9 cellular contexts compared by ENCODE assay signal in the genomic region with DNA sequence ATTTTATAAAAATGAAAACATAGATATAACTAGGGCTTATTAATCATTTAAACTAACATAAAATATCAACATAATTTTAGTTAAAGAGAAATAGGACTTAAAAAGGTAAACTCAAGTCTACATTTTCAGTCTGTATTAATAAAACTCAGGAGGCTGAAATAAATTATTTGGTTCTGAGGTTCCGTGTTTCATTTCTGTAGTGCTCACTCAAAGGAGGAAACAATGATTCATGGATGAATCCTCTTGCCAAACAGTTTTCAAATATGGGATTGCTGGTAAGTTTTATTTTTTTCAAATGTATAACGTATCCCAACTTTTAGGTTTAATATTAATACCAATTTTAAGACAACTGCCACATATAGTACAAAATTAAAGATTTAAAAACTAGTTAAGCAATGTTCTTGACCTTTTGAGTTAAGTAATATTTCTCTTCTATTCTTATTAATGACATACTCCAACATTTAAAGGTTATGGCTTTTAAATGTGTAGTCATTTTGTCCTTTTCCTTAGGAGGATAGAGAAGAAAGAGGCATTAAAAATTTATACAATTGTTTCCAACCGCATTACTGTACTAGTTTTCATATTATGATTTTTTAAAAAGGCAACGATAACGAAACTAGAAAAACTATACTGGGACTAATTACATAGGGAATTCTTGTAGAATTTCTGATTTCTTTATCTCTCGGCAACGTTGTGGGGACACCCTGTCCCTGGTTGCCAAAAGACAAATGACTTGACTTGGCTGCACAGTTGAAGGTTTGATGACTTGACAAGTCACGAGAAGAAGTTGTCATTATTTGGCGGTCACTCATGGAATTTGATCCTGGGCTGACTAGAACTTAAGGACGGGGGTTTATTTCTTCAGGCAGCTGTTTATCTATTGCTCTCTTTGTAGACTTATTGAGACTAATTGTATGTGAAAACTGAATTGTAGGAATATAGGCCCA.
DNase-seq lines count a peak whose midpoint lies in the region; ATAC-seq and TF ChIP-seq lines count a peak whose summit lies in the region.
"Had no signal": no experiment of that assay in that cellular context is flagged by ENCODE, and none has a peak within 500 bp of the region (broad histone marks: within the 10 kb centered on the region; RNA-seq: fewer than 3 reads in every experiment).

No MANE protein-coding gene starts in this region.

- H3K36me3 ChIP-seq in SU-DHL-6 (ENCODE audit: low read length) (peaks cover 7% of the 10 kb centered on the region; the same call in 1 of the 2 replicates), SJCRH30 (peaks cover 11% of the 10 kb centered on the region)

- H3K36me3 Mint-ChIP-seq in Calu3 (ENCODE audit: insufficient read depth, unreplicated experiment), result peaks cover 19% of the 10 kb centered on the region

- H3K4me1 ChIP-seq in SJCRH30, result no peaks in the 10 kb centered on the region

- DNase-seq in Calu3 (no peak), fibroblast of mammary gland (ENCODE audit: low read depth) (peak; percentile 73), pulmonary artery endothelial cell (ENCODE audit: low read depth, low spot score) (peak; percentile 15), SJCRH30 (no peak), NK-92 (lab: John Stamatoyannopoulos, UW; ENCODE audit: unreplicated experiment) (no peak)

- BruUV-seq in Calu3 (replicated peaks; lab: Mats Ljungman, UMichigan), result no TSS peak

- no peak overlapping the region for H3K27ac Mint-ChIP-seq in Calu3 (ENCODE audit: unreplicated experiment)

- H3K4me2 ChIP-seq in SU-DHL-6 (ENCODE audit: low read depth, low read length, poor library complexity, severe bottlenecking), result peak overlapping the region; percentile 49

- CTCF ChIA-PET in Calu3 (lab: Charles Lee), result interaction anchor here (0.7 kb wide), 1 partner anchor 688 kb away, joined by 3 read pairs; no protein-coding TSS in a partner anchor

- H3K4me3 ChIP-seq in SU-DHL-6 (ENCODE audit: insufficient read depth, low read length, poor library complexity, severe bottlenecking) (no peak overlapping the region), fibroblast of mammary gland (ENCODE audit: control insufficient read depth, low read depth, low read length) (peak overlapping the region; percentile 55), SJCRH30 (no peak overlapping the region)

- H3K9me3 Mint-ChIP-seq in Calu3 (ENCODE audit: low read depth, unreplicated experiment), result no peaks in the 10 kb centered on the region
- H3K9me3 Mint-ChIP-seq: brain had no signal

- peak overlapping the region; percentile 19; the same call in 1 of the 2 replicates for H3K27ac ChIP-seq in SU-DHL-6 (ENCODE audit: low read depth, low read length)
- H3K27ac ChIP-seq in SJCRH30, result no peak overlapping the region

- no peaks in the 10 kb centered on the region for H3K79me2 ChIP-seq in SU-DHL-6 (ENCODE audit: insufficient read depth, low read length)

- H3K9me2 ChIP-seq in SU-DHL-6 (replicated peaks; ENCODE audit: insufficient read depth, low read length), result no peaks in the 10 kb centered on the region

- peaks cover 8% of the 10 kb centered on the region for H3K4me1 Mint-ChIP-seq in Calu3 (ENCODE audit: low read depth, unreplicated experiment)
- H3K4me1 Mint-ChIP-seq: brain had no signal

- H2AFZ ChIP-seq in SU-DHL-6 (ENCODE audit: low read depth, low read length, severe bottlenecking), result no peak overlapping the region

- no peaks in the 10 kb centered on the region for H3K27me3 Mint-ChIP-seq in Calu3 (ENCODE audit: unreplicated experiment)

- TF ChIP-seq CTCF in Calu3 (IDR thresholded peaks at IDR 0.05; ENCODE audit: unreplicated experiment) (no peak), SU-DHL-6 (IDR thresholded peaks at IDR 0.05; ENCODE audit: insufficient read depth, low read length, poor library complexity, severe bottlenecking) (no peak), fibroblast of mammary gland (conservative IDR thresholded peaks at IDR 0.05; ENCODE audit: control insufficient read depth, insufficient read depth, low read depth, low read length) (no peak)

- H3K4me3 Mint-ChIP-seq in Calu3 (ENCODE audit: low read depth, unreplicated experiment), result peak overlapping the region; percentile 21

- H3K9me3 ChIP-seq in SU-DHL-6 (ENCODE audit: insufficient read depth, low read length) (no peaks in the 10 kb centered on the region), SJCRH30 (replicated peaks) (no peaks in the 10 kb centered on the region)

- ATAC-seq in HG02759 (IDR thresholded peaks at IDR 0.05; ENCODE audit: unreplicated experiment), result no peak
- no peak for ATAC-seq in GM18520 (IDR thresholded peaks at IDR 0.05; ENCODE audit: unreplicated experiment)

- H3K9ac ChIP-seq in SU-DHL-6 (ENCODE audit: low read length), result no peak overlapping the region

- intact Hi-C loops in Calu3 (cut with micrococcal nuclease; ENCODE audit: unreplicated experiment), result no loop called here

- H3F3A ChIP-seq in SU-DHL-6 (ENCODE audit: insufficient read depth), result peaks cover 5% of the 10 kb centered on the region

- H3K27me3 ChIP-seq in SU-DHL-6 (ENCODE audit: low read length) (no peaks in the 10 kb centered on the region), SJCRH30 (no peaks in the 10 kb centered on the region)

- H4K20me1 ChIP-seq in SU-DHL-6 (ENCODE audit: low read depth, low read length), result no peaks in the 10 kb centered on the region

Comparison
In these comparisons a context has a peak if more than half of its experiments do, and no peak if none do; other contexts are left out.
1. DNase-seq: peak in fibroblast of mammary gland (single experiment) and pulmonary artery endothelial cell (single experiment); none in Calu3 (single experiment), SJCRH30 (0 of 2) and NK-92 (single experiment).